16 cellular contexts compared by ENCODE assay signal in genomic region chr4:156906325-156906724, GRCh38.
DNase-seq lines count a peak whose midpoint lies in the region; ATAC-seq, FAIRE-seq and TF ChIP-seq lines count a peak whose summit lies in the region.
"Had no signal": no experiment of that assay in that cellular context is flagged by ENCODE, and none has a peak within 500 bp of the region (broad histone marks: within the 10 kb centered on the region; RNA-seq: fewer than 3 reads in every experiment).

No MANE protein-coding gene starts in this region.

- no peaks in the 10 kb centered on the region for H4K20me1 ChIP-seq in OCI-LY3 (ENCODE audit: insufficient read depth, low read length)

- TF ChIP-seq CTCF in A673 (conservative IDR thresholded peaks at IDR 0.05; ENCODE audit: low read depth, low read length) = no peak
- no peak for TF ChIP-seq CTCF in OCI-LY3 (IDR thresholded peaks at IDR 0.05; ENCODE audit: low read depth, low read length)
- no peak for TF ChIP-seq CTCF in foreskin keratinocyte (conservative IDR thresholded peaks at IDR 0.05)

- H3K9ac ChIP-seq in OCI-LY3 (ENCODE audit: low read length) = no peak overlapping the region

- peak; percentile 76 for DNase-seq in A673 (ENCODE audit: low spot score)
- peak; percentile 26 for DNase-seq in HTR-8/SVneo (ENCODE audit: insufficient read length, low spot score)
- DNase-seq in foreskin keratinocyte = no peak
- DNase-seq in activated T-cell treated with anti-CD3 and anti-CD28 coated beads, Interleukin-2, amount 50 U/mL, for 72 hours = no peak
- no peak for DNase-seq in DMS114 treated with DMSO at 0.1 percent for 48 hours (lab: John Stamatoyannopoulos, UW; ENCODE audit: unreplicated experiment)
- DNase-seq in activated T-cell treated with anti-CD3 and anti-CD28 coated beads for 4 hours = no peak
- DNase-seq in midbrain (lab: John Stamatoyannopoulos, UW) = no peak
- DNase-seq: CD8-positive, alpha-beta T cell; DMS 273 treated with DMSO at 0.1 percent for 48 hours; EL; NCI-H2171; NCI-H510A had no signal

- no peak overlapping the region for H3K27ac Mint-ChIP-seq in activated T-cell treated with anti-CD3 and anti-CD28 coated beads, Interleukin-2, amount 50 U/mL, for 72 hours
- H3K27ac Mint-ChIP-seq: B cell; CD8-positive, alpha-beta T cell; IgD-negative memory B cell had no signal

- H3K9me3 Mint-ChIP-seq in activated T-cell treated with anti-CD3 and anti-CD28 coated beads, Interleukin-2, amount 50 U/mL, for 72 hours = peaks cover 0 to under 1% of the 10 kb centered on the region in 2 donors
- H3K9me3 Mint-ChIP-seq: CD8-positive, alpha-beta T cell had no signal

- no peak overlapping the region for H3K4me3 Mint-ChIP-seq in activated T-cell treated with anti-CD3 and anti-CD28 coated beads, Interleukin-2, amount 50 U/mL, for 72 hours
- H3K4me3 Mint-ChIP-seq: B cell; CD8-positive, alpha-beta T cell; IgD-negative memory B cell had no signal

- H3K4me1 Mint-ChIP-seq in activated T-cell treated with anti-CD3 and anti-CD28 coated beads, Interleukin-2, amount 50 U/mL, for 72 hours (ENCODE audit: low read depth) = no peaks in the 10 kb centered on the region
- H3K4me1 Mint-ChIP-seq: B cell, IgD-negative memory B cell had no signal

- BruUV-seq in A673 (replicated peaks; lab: Mats Ljungman, UMichigan) = no TSS peak

- no peaks in the 10 kb centered on the region for H3K27me3 ChIP-seq in A673 (replicated peaks; ENCODE audit: insufficient read depth, low read depth, low read length, poor library complexity)
- no peaks in the 10 kb centered on the region for H3K27me3 ChIP-seq in OCI-LY3 (ENCODE audit: low read depth, low read length)
- H3K27me3 ChIP-seq in foreskin keratinocyte = no peaks in the 10 kb centered on the region

- no peak for FAIRE-seq in HTR-8/SVneo (lab: Jason Lieb, UNC)
- FAIRE-seq: H54 had no signal

- H3K36me3 ChIP-seq in A673 (ENCODE audit: insufficient read depth, low read length, poor library complexity, severe bottlenecking) (no peaks in the 10 kb centered on the region), OCI-LY3 (replicated peaks; ENCODE audit: low read depth, low read length) (no peaks in the 10 kb centered on the region)

- H3K9me3 ChIP-seq in A673 (ENCODE audit: low read depth, low read length, poor library complexity, severe bottlenecking) (no peaks in the 10 kb centered on the region), OCI-LY3 (ENCODE audit: insufficient read depth, low read length) (no peaks in the 10 kb centered on the region)

- H2AFZ ChIP-seq in OCI-LY3 (ENCODE audit: low read depth, low read length) = 0 out of 2 replicates have a peak overlapping the region, but pooled peaks have one; percentile 32

- no peaks in the 10 kb centered on the region for H3K27me3 Mint-ChIP-seq in activated T-cell treated with anti-CD3 and anti-CD28 coated beads, Interleukin-2, amount 50 U/mL, for 72 hours (ENCODE audit: low read depth)
- H3K27me3 Mint-ChIP-seq: B cell, IgD-negative memory B cell had no signal

- intact Hi-C loops in A673 (cut with micrococcal nuclease; ENCODE audit: unreplicated experiment) = no loop called here

- H3K27ac ChIP-seq in A673 (ENCODE audit: low read depth, low read length, poor library complexity, severe bottlenecking) (no peak overlapping the region), OCI-LY3 (ENCODE audit: low read length) (no peak overlapping the region), foreskin keratinocyte (no peak overlapping the region)

- H3K79me2 ChIP-seq in OCI-LY3 (ENCODE audit: low read length) = no peaks in the 10 kb centered on the region

- POLR2A ChIA-PET in A673 (lab: Charles Lee; ENCODE audit: low non-redundant PET) = no interaction called here

- no peak overlapping the region for H3K4me2 ChIP-seq in OCI-LY3 (ENCODE audit: low read length)

- H3K4me3 ChIP-seq in A673 (ENCODE audit: low read depth, low read length, poor library complexity, severe bottlenecking) (no peak overlapping the region), OCI-LY3 (ENCODE audit: low read length) (no peak overlapping the region)

- H3K4me1 ChIP-seq in A673 (ENCODE audit: insufficient read depth, low read length, poor library complexity, severe bottlenecking) = peaks cover 21% of the 10 kb centered on the region
- no peaks in the 10 kb centered on the region for H3K4me1 ChIP-seq in OCI-LY3 (ENCODE audit: low read length)
- peaks cover 26% of the 10 kb centered on the region for H3K4me1 ChIP-seq in foreskin keratinocyte

- no peaks in the 10 kb centered on the region for H3K36me3 Mint-ChIP-seq in activated T-cell treated with anti-CD3 and anti-CD28 coated beads, Interleukin-2, amount 50 U/mL, for 72 hours (ENCODE audit: insufficient read depth in 2 of 2)
- H3K36me3 Mint-ChIP-seq: CD8-positive, alpha-beta T cell; IgD-negative memory B cell had no signal

- CTCF ChIA-PET in A673 (lab: Charles Lee) = no interaction called here

- peak; percentile 46 for ATAC-seq in foreskin keratinocyte
- no peak for ATAC-seq in activated T-cell treated with anti-CD3 and anti-CD28 coated beads, Interleukin-2, amount 50 U/mL, for 72 hours (replicated peaks in 1 of 2)
- ATAC-seq: CD8-positive, alpha-beta T cell had no signal

Comparison
In these comparisons a context has a peak if more than half of its experiments do, and no peak if none do; other contexts are left out.
1. DNase-seq: peak in A673 (single experiment) and HTR-8/SVneo (single experiment); none in foreskin keratinocyte (0 of 2), activated T-cell treated with anti-CD3 and anti-CD28 coated beads, Interleukin-2, amount 50 U/mL, for 72 hours (0 of 2), DMS114 treated with DMSO at 0.1 percent for 48 hours (single experiment), activated T-cell treated with anti-CD3 and anti-CD28 coated beads for 4 hours (single experiment) and midbrain (single experiment).